In genomic region chr20:4936392-4936850, GRCh38 we compare ENCODE assay signal across 18 cellular contexts.
"Had no signal": no experiment of that assay in that cellular context is flagged by ENCODE, and none has a peak within 500 bp of the region (broad histone marks: within the 10 kb centered on the region; RNA-seq: fewer than 3 reads in every experiment).

No MANE protein-coding gene starts in this region.

- DNase-seq: effector CD4-positive, alpha-beta T cell; kidney; left cardiac atrium; left lung; mesendoderm; naive thymus-derived CD8-positive, alpha-beta T cell; nephron progenitor cell; right cardiac atrium; stimulated activated CD4-positive, alpha-beta T cell treated with anti-CD3 and anti-CD28 coated beads, Interleukin-15, amount 100 ng/mL, for 24 hours; stimulated activated CD4-positive, alpha-beta T cell treated with anti-CD3 and anti-CD28 coated beads, Interleukin-2, amount 100 ng/mL, for 48 hours; stimulated activated naive CD4-positive, alpha-beta T cell; transverse colon; upper lobe of right lung; uterus had no signal

- H3K27ac Mint-ChIP-seq: nephron progenitor cell had no signal

- H3K27me3 Mint-ChIP-seq: central memory CD8-positive, alpha-beta T cell; naive thymus-derived CD8-positive, alpha-beta T cell had no signal

- ATAC-seq: left cardiac atrium; left lung; naive thymus-derived CD8-positive, alpha-beta T cell; upper lobe of right lung had no signal

- H3K27ac ChIP-seq: coronary artery, left lung, skin epidermis, upper lobe of right lung, uterus had no signal

- H3K9me3 Mint-ChIP-seq: central memory CD8-positive, alpha-beta T cell; naive thymus-derived CD8-positive, alpha-beta T cell; nephron progenitor cell had no signal

- H3K4me3 Mint-ChIP-seq: central memory CD8-positive, alpha-beta T cell; nephron progenitor cell had no signal

- H3K4me3 ChIP-seq: coronary artery, left lung, prostate gland, skin epidermis, transverse colon, upper lobe of right lung, uterus had no signal
